In genomic region chr1:113012149-113012548, GRCh38 we compare ENCODE assay signal across 25 cellular contexts.
"Had no signal": no experiment of that assay in that cellular context is flagged by ENCODE, and none has a peak within 500 bp of the region (broad histone marks: within the 10 kb centered on the region; RNA-seq: fewer than 3 reads in every experiment).

No MANE protein-coding gene starts in this region.

- FAIRE-seq: keratinocyte had no signal

- H3K27ac Mint-ChIP-seq: nephron, type B pancreatic cell had no signal

- H3K4me3 ChIP-seq: colonic mucosa, esophagus squamous epithelium, gastroesophageal sphincter, lung, prostate gland, right atrium auricular region, sigmoid colon, skin epidermis, suprapubic skin, thyroid gland, uterus had no signal

- H3K27me3 ChIP-seq: colonic mucosa, esophagus squamous epithelium, gastroesophageal sphincter, right atrium auricular region, sigmoid colon, suprapubic skin, thyroid gland, uterus had no signal

- H3K4me3 Mint-ChIP-seq: naive B cell, nephron, type B pancreatic cell had no signal

- H3K36me3 ChIP-seq: colonic mucosa, prostate gland, right atrium auricular region, suprapubic skin, thyroid gland, uterus had no signal

- H3K9me3 Mint-ChIP-seq: naive B cell, nephron, type B pancreatic cell had no signal

- H3K27me3 Mint-ChIP-seq: naive B cell, type B pancreatic cell had no signal

- DNase-seq: colonic mucosa; dermis blood vessel endothelial cell; esophagus squamous epithelium; foreskin fibroblast; glutamatergic neuron; left ventricle myocardium superior; mesendoderm; naive B cell; occipital lobe; sigmoid colon; stimulated activated CD4-positive, alpha-beta T cell treated with anti-CD3 and anti-CD28 coated beads, Interleukin-12 subunit alpha, Interleukin-12 subunit beta, amount 100 ng/mL, for 4 hours; stimulated activated CD4-positive, alpha-beta T cell treated with anti-CD3 and anti-CD28 coated beads, Interleukin-2, amount 100 ng/mL, for 48 hours; stimulated activated naive CD4-positive, alpha-beta T cell treated with Interleukin-2 at 50 U/mL for 16 hours; thyroid gland; uterus had no signal

- H3K9me3 ChIP-seq: colonic mucosa, esophagus squamous epithelium, gastroesophageal sphincter, prostate gland, right atrium auricular region, sigmoid colon, suprapubic skin, thyroid gland, uterus had no signal

- H3K36me3 Mint-ChIP-seq: type B pancreatic cell had no signal

- ATAC-seq: gastroesophageal sphincter, left ventricle myocardium superior had no signal

- H3K4me1 ChIP-seq: colonic mucosa, gastroesophageal sphincter, parathyroid adenoma, prostate gland, right atrium auricular region, suprapubic skin, thyroid gland, uterus had no signal

- H3K27ac ChIP-seq: colonic mucosa, esophagus squamous epithelium, gastroesophageal sphincter, parathyroid adenoma, prostate gland, right atrium auricular region, sigmoid colon, skin epidermis, suprapubic skin, thyroid gland had no signal

- H3K4me1 Mint-ChIP-seq: naive B cell, nephron had no signal
